ENCODE assay signal across 21 cellular contexts in the genomic region with DNA sequence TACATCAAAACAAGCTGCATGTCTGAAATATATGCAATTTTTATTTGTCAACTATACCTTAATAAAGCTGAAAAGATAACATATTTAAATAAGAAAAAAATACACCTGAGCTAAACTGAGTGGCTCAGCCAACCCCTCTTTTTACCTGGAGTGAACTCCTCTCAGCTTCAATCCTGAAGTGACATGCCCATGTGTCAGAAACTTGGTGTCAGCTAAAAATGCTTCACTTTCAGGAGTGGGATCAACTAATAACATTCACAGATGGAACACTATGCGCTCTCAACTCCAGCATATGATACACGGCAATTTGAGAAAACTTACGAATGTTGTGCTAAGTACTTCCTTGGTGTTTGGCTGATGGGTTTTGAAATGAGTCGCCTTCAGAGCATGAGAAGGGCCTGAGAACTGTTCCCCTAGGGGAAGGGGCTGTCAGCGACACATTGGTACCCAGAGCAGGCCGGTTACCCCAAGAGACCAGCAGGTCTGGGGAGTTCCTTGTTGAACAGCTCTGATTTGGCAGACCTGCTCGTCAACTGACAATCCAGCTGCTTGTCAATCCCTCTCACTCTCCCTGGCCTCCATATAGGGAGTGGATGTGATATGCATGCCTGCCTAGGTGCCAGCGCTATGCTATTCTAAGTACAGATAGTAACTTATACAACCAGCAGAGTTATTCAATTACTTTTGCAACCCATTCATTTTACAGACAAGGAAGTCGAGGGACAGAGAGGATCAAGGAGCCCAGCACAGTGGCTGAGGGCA.
"Had no signal": no experiment of that assay in that cellular context is flagged by ENCODE, and none has a peak within 500 bp of the region (broad histone marks: within the 10 kb centered on the region; RNA-seq: fewer than 3 reads in every experiment).

No MANE protein-coding gene starts in this region.

- ATAC-seq: effector memory CD8-positive, alpha-beta T cell; esophagus mucosa; foreskin keratinocyte; gastrocnemius medialis; gastroesophageal sphincter had no signal

- H3K27me3 ChIP-seq: colonic mucosa, esophagus muscularis mucosa, foreskin keratinocyte, gastrocnemius medialis, gastroesophageal sphincter had no signal

- DNase-seq: colonic mucosa; cortex of kidney; dermis blood vessel endothelial cell; dorsolateral prefrontal cortex; effector CD4-positive, alpha-beta T cell; effector CD8-positive, alpha-beta T cell; effector memory CD4-positive, alpha-beta T cell; effector memory CD8-positive, alpha-beta T cell; endodermal cell; erythroblast; esophagus squamous epithelium; foreskin fibroblast; foreskin keratinocyte; foreskin melanocyte; gastrocnemius medialis; glutamatergic neuron had no signal

- H3K4me3 ChIP-seq: colonic mucosa, coronary artery, dorsolateral prefrontal cortex, esophagus muscularis mucosa, esophagus squamous epithelium, gastrocnemius medialis, gastroesophageal sphincter had no signal

- H3K36me3 ChIP-seq: colonic mucosa, esophagus muscularis mucosa, esophagus squamous epithelium, gastrocnemius medialis, gastroesophageal sphincter had no signal

- H3K27ac ChIP-seq: colonic mucosa, coronary artery, dorsolateral prefrontal cortex, epithelial cell of prostate, esophagus muscularis mucosa, esophagus squamous epithelium, foreskin keratinocyte, gastrocnemius medialis, gastroesophageal sphincter had no signal

- H3K9me3 ChIP-seq: colonic mucosa, esophagus squamous epithelium, gastrocnemius medialis had no signal

- H3K4me1 ChIP-seq: colonic mucosa, esophagus muscularis mucosa, esophagus squamous epithelium, gastrocnemius medialis, gastroesophageal sphincter had no signal
